Comparison of ENCODE assay signal across 8 cellular contexts in the genomic region with DNA sequence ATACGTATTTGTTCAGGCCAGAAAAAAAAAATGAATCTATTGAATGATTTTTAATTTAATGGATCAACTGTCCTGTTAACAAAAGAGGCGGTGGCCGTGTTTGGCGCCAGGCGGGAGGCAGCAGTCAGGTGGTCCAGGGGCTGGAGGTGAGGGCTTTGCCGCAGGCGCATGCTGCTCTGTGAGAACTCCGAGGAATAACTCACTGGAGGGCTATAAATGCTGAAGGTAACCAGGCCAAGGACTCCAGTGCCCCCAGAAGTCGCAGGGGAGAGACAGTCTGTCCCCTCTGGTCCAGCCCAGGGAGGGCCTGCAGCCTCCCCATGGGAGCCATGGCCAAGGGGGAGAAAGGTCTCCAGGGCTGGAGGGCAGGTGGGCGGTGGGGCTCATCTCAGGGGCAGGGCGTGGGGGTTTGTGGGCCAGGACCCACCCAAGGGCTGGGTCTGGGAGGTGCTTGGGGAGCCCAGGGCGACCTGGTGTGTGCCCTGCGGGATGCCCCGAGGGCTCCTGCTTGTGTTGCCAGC. TPM values are rescaled to one million over a fixed set of nuclear protein-coding genes. Genes with fewer than 3 reads are reported as not detected.
DNase-seq lines count a peak whose midpoint lies in the region; ATAC-seq lines count a peak whose summit lies in the region.

No MANE protein-coding gene starts in this region.

- H3K27me3 Mint-ChIP-seq in T-helper 17 cell, result peaks cover 54% of the 10 kb centered on the region

- H3K4me3 Mint-ChIP-seq in T-helper 17 cell, result peak overlapping the region; percentile 36

- peak in 1 of 2 experiments; percentile 47 for DNase-seq in HAP-1 (ENCODE audit: low spot score in 2 of 2)
- no peak for DNase-seq in T-helper 17 cell
- DNase-seq in DMS153 treated with DMSO at 0.1 percent for 48 hours (lab: John Stamatoyannopoulos, UW; ENCODE audit: unreplicated experiment), result no peak

- H3K4me3 ChIP-seq in HAP-1 (peak overlapping the region; percentile 35; the same call in 1 of the 2 replicates), iPS-18c (ENCODE audit: insufficient read depth, low read depth, low read length) (0 out of 2 replicates have a peak overlapping the region, but pooled peaks have one; percentile 57), skin epidermis (peak overlapping the region in 5 of 7 experiments; percentile 57 to 81 (median 64))

- no peaks in the 10 kb centered on the region for H3K9me3 ChIP-seq in HAP-1
- H3K9me3 ChIP-seq in T-helper 17 cell (ENCODE audit: control insufficient read depth, low read length, poor library complexity, severe bottlenecking), result no peaks in the 10 kb centered on the region
- H3K9me3 ChIP-seq in iPS-18c (ENCODE audit: control insufficient read depth, insufficient read depth, low read length), result no peaks in the 10 kb centered on the region

- in situ Hi-C loops in HAP-1 (cut with MboI; ENCODE audit: low sequenced_read_pairs), result no loop called here

- no peaks in the 10 kb centered on the region; the same call in 1 of the 2 replicates for H3K36me3 ChIP-seq in HAP-1 (replicated peaks)

- no peaks in the 10 kb centered on the region for H3K36me3 Mint-ChIP-seq in T-helper 17 cell (ENCODE audit: low read depth)

- H3K4me1 ChIP-seq in HAP-1, result peaks cover 17% of the 10 kb centered on the region

- H3K27me3 ChIP-seq in HAP-1 (ENCODE audit: low read depth), result no peaks in the 10 kb centered on the region

- H3K27ac ChIP-seq in skin epidermis, result peak overlapping the region; percentile 74 to 97 (median 93)

- ATAC-seq in T-helper 17 cell (no peak), HG03175 (IDR thresholded peaks at IDR 0.05; ENCODE audit: unreplicated experiment) (no peak), HG02759 (IDR thresholded peaks at IDR 0.05; ENCODE audit: unreplicated experiment) (no peak), HG03565 (IDR thresholded peaks at IDR 0.05; ENCODE audit: unreplicated experiment) (no peak)

- no peak overlapping the region for H3K27ac Mint-ChIP-seq in T-helper 17 cell

- peaks cover 2% of the 10 kb centered on the region for H3K4me1 Mint-ChIP-seq in T-helper 17 cell

RNA-seq across cellular contexts. Expression of a gene that starts 7.1 kb away (rescaled TPM):
- total RNA-seq in T-helper 17 cell, result under 1 TPM; 0.22 to 0.29 TPM
